8 cellular contexts compared by ENCODE assay signal in genomic region chr2:134232868-134233732, GRCh38. TPM values are rescaled to one million over a fixed set of nuclear protein-coding genes. Genes with fewer than 3 reads are reported as not detected.
DNase-seq lines count a peak whose midpoint lies in the region; ATAC-seq, FAIRE-seq and TF ChIP-seq lines count a peak whose summit lies in the region.

No MANE protein-coding gene starts in this region.

- H2BK12ac ChIP-seq in H9 (ENCODE audit: insufficient read length, low read depth, low read length): no peak overlapping the region

- no peak overlapping the region for H3K14ac ChIP-seq in H9 (ENCODE audit: insufficient read depth, low read length)

- peaks cover 77% of the 10 kb centered on the region for H3K79me2 ChIP-seq in KMS-11 (ENCODE audit: insufficient read depth, low read depth)
- H3K79me2 ChIP-seq in H9 (ENCODE audit: insufficient read depth, low read length): peaks cover 4% of the 10 kb centered on the region; the same call in 1 of the 2 replicates

- H4K8ac ChIP-seq in H9 (replicated peaks; ENCODE audit: insufficient read length, low read depth, low read length): no peak overlapping the region

- H3K27ac ChIP-seq in KMS-11 (peak overlapping the region; percentile 79), colonic mucosa (peak overlapping the region; percentile 40), kidney (ENCODE audit: low read depth in 2 of 2, low read length in 2 of 2) (no peak overlapping the region), H9 (ENCODE audit: insufficient read length, low read depth, low read length) (no peak overlapping the region), gastroesophageal sphincter (no peak overlapping the region)

- FAIRE-seq in GM12891 (lab: Jason Lieb, UNC) (peak; percentile 82), kidney (lab: Jason Lieb, UNC) (no peak)

- no peak overlapping the region for H2AK5ac ChIP-seq in H9 (ENCODE audit: insufficient read length, low read length)

- H3K9ac ChIP-seq in KMS-11 (peak overlapping the region; percentile 7; the same call in 1 of the 2 replicates), colonic mucosa (ENCODE audit: low read depth in 2 of 2, low read length in 2 of 2) (no peak overlapping the region), kidney (ENCODE audit: low read length in 2 of 2) (no peak overlapping the region), H9 (ENCODE audit: extremely low read depth, insufficient read length, low read length) (no peak overlapping the region)

- no peaks in the 10 kb centered on the region for H3K36me3 ChIP-seq in KMS-11 (ENCODE audit: insufficient read depth)
- no peaks in the 10 kb centered on the region for H3K36me3 ChIP-seq in colonic mucosa
- no peaks in the 10 kb centered on the region for H3K36me3 ChIP-seq in kidney (ENCODE audit: control insufficient read depth in 1 of 2, insufficient read depth in 2 of 2, low read length in 2 of 2)
- H3K36me3 ChIP-seq in gastroesophageal sphincter: no peaks in the 10 kb centered on the region

- no peak overlapping the region for H2BK20ac ChIP-seq in H9 (ENCODE audit: low read depth, low read length, poor library complexity, severe bottlenecking)

- H4K20me1 ChIP-seq in KMS-11 (ENCODE audit: insufficient read depth) (no peaks in the 10 kb centered on the region), H9 (ENCODE audit: control insufficient read depth, insufficient read depth, insufficient read length) (no peaks in the 10 kb centered on the region)

- no peaks in the 10 kb centered on the region for H3K79me1 ChIP-seq in H9 (ENCODE audit: insufficient read depth, low read depth, low read length, poor library complexity, severe bottlenecking)

- no peak overlapping the region for H3T11ph ChIP-seq in H9 (ENCODE audit: low read length)

- TF ChIP-seq EP300 in gastroesophageal sphincter (IDR thresholded peaks at IDR 0.05): no peak

- ATAC-seq in GM21576 (IDR thresholded peaks at IDR 0.05; ENCODE audit: unreplicated experiment): peak; percentile 60
- no peak for ATAC-seq in gastroesophageal sphincter

- no peaks in the 10 kb centered on the region for H3K27me3 Mint-ChIP-seq in H9 (ENCODE audit: low read depth)

- H3K36me3 Mint-ChIP-seq in H9 (ENCODE audit: insufficient read depth in 1 of 3, low read depth in 3 of 3): peaks cover 14 to 21% (median 17%) of the 10 kb centered on the region in 3 experiments

- DNase-seq in GM12891 (ENCODE audit: insufficient read length, low spot score) (no peak), colonic mucosa (no peak), kidney (no peak), D341Med (ENCODE audit: low spot score) (no peak), H9 (no peak)

- H3K9me3 ChIP-seq in colonic mucosa: no peaks in the 10 kb centered on the region
- H3K9me3 ChIP-seq in kidney (ENCODE audit: control insufficient read depth in 1 of 2, low read length in 2 of 2): peaks cover 0 to 8% of the 10 kb centered on the region in 2 donors
- peaks cover under 1% of the 10 kb centered on the region for H3K9me3 ChIP-seq in H9 (ENCODE audit: control insufficient read depth, low read depth, low read length)
- H3K9me3 ChIP-seq in gastroesophageal sphincter: peaks cover 0 to 7% (median 0%) of the 10 kb centered on the region in 3 donors

- H3K4me3 Mint-ChIP-seq in H9: no peak overlapping the region

- H3K4me3 ChIP-seq in KMS-11 (IDR thresholded peaks at IDR 0.05; ENCODE audit: insufficient read depth, low read depth, low read length): no peak overlapping the region
- H3K4me3 ChIP-seq in colonic mucosa: no peak overlapping the region
- no peak overlapping the region for H3K4me3 ChIP-seq in kidney (ENCODE audit: low read length in 2 of 2)
- H3K4me3 ChIP-seq in gastroesophageal sphincter: no peak overlapping the region

- H3K4me1 ChIP-seq in KMS-11 (ENCODE audit: low read depth, poor library complexity, severe bottlenecking): peaks cover 90% of the 10 kb centered on the region
- no peaks in the 10 kb centered on the region for H3K4me1 ChIP-seq in colonic mucosa
- peaks cover 6 to 10% of the 10 kb centered on the region in 2 donors for H3K4me1 ChIP-seq in kidney (ENCODE audit: control insufficient read depth in 1 of 2, insufficient read depth in 1 of 2, low read depth in 1 of 2, low read length in 2 of 2)
- H3K4me1 ChIP-seq in H9 (ENCODE audit: insufficient read depth, low read length): no peaks in the 10 kb centered on the region
- peaks cover 0 to 8% (median 0%) of the 10 kb centered on the region in 3 donors for H3K4me1 ChIP-seq in gastroesophageal sphincter

- peaks cover 0 to 7% of the 10 kb centered on the region in 2 experiments; a peak in 1 of 4 replicates for H3K4me1 Mint-ChIP-seq in H9

- H3K23ac ChIP-seq in H9 (ENCODE audit: insufficient read length, low read depth, low read length): no peak overlapping the region

- no peak overlapping the region for H3K27ac Mint-ChIP-seq in H9

- TF ChIP-seq CTCF in KMS-11 (conservative IDR thresholded peaks at IDR 0.05; ENCODE audit: low read depth, low read length) (no peak), colonic mucosa (IDR thresholded peaks at IDR 0.05) (no peak), kidney (IDR thresholded peaks at IDR 0.05; ENCODE audit: borderline replicate concordance, extremely low read depth, insufficient read depth) (no peak), H9 (conservative IDR thresholded peaks at IDR 0.05) (no peak), gastroesophageal sphincter (IDR thresholded peaks at IDR 0.05) (no peak)

- WGBS in H9 (ENCODE audit: extremely low coverage, insufficient read length, low lambda C conversion rate): no CpG with 5 or more reads among the region's 2 CpGs
- WGBS in gastroesophageal sphincter (ENCODE audit: low coverage in 1 of 2), 2 donors: 90 to 96% methylated on average over 2 of the region's 2 CpGs

- H2BK15ac ChIP-seq in H9 (ENCODE audit: low read depth, low read length): no peak overlapping the region

- H4K91ac ChIP-seq in H9 (ENCODE audit: insufficient read length, low read depth, low read length): no peak overlapping the region

- TF ChIP-seq POLR2A in GM12891 (IDR thresholded peaks at IDR 0.05; ENCODE audit: low read depth, low read length) (no peak), gastroesophageal sphincter (IDR thresholded peaks at IDR 0.05) (no peak)

- no peaks in the 10 kb centered on the region for H3K23me2 ChIP-seq in H9 (ENCODE audit: insufficient read length, low read depth, low read length, poor library complexity, severe bottlenecking)

- H4K5ac ChIP-seq in H9 (ENCODE audit: insufficient read length, low read depth, low read length): no peak overlapping the region

- H3K4me2 ChIP-seq in KMS-11 (peak overlapping the region; percentile 80), H9 (ENCODE audit: insufficient read depth, insufficient read length, low read length) (no peak overlapping the region)

- no peak overlapping the region for H3K4ac ChIP-seq in H9 (ENCODE audit: low read depth, low read length)

- peaks cover 21 to 24% of the 10 kb centered on the region in 2 experiments for H3K9me3 Mint-ChIP-seq in H9

- no peak overlapping the region for H3K56ac ChIP-seq in H9 (ENCODE audit: insufficient read length, low read depth, low read length)

- no peak overlapping the region for H2BK120ac ChIP-seq in H9 (ENCODE audit: low read depth, low read length, poor library complexity, severe bottlenecking)

- H3K18ac ChIP-seq in H9 (ENCODE audit: insufficient read length, low read depth, low read length): no peak overlapping the region

- H3K27me3 ChIP-seq in KMS-11 (ENCODE audit: insufficient read depth, low read depth) (no peaks in the 10 kb centered on the region), colonic mucosa (no peaks in the 10 kb centered on the region), H9 (ENCODE audit: insufficient read depth, low read length) (no peaks in the 10 kb centered on the region), gastroesophageal sphincter (no peaks in the 10 kb centered on the region)

- no peak overlapping the region for H2AFZ ChIP-seq in KMS-11 (ENCODE audit: low read depth)
- no peak overlapping the region for H2AFZ ChIP-seq in H9 (ENCODE audit: low read length)

- no peak overlapping the region for H2BK5ac ChIP-seq in H9 (ENCODE audit: insufficient read length, low read length)

- intact Hi-C loops in colonic mucosa (cut with DNase I): no loop called here
- intact Hi-C loops in kidney (cut with DNase I): no loop called here

TF ChIP-seq in GM12891, 5 proteins besides CTCF, POLR2A, EP300 and RAD21:
- no peak for TF ChIP-seq POLR2AphosphoS5 (IDR thresholded peaks at IDR 0.05; ENCODE audit: low read depth, low read length)
- TF ChIP-seq TAF1 (IDR thresholded peaks at IDR 0.05; ENCODE audit: low read depth, low read length): no peak
- TF ChIP-seq PAX5 (IDR thresholded peaks at IDR 0.05; ENCODE audit: insufficient read depth, low read length, severe bottlenecking): no peak
- no peak for TF ChIP-seq POU2F2 (IDR thresholded peaks at IDR 0.05; ENCODE audit: low read depth, low read length)
- TF ChIP-seq SPI1 (IDR thresholded peaks at IDR 0.05; ENCODE audit: low read depth, low read length): peak; percentile 62

RNA-seq across cellular contexts. Expression of gene MGAT5, which starts 20.8 kb away (rescaled TPM):
- 27.6 TPM for polyA plus RNA-seq in GM12891 (2012; ENCODE audit: low read depth, missing spikeins)
- total RNA-seq in colonic mucosa (10 to 100 TPM; 61.7 to 63.2 TPM), kidney (40.9 TPM), H9 (2021) (25.7 and 31.6 TPM in 2 replicates), gastroesophageal sphincter (10 to 100 TPM; 32.4 to 65.9 (median 46.6) TPM)
- polyA plus RNA-seq in kidney (ENCODE audit: insufficient read depth, low read depth, low replicate concordance): 14.3 TPM

Comparison
In these comparisons a context has a peak if more than half of its experiments do, and no peak if none do; other contexts are left out.
1. H3K27ac ChIP-seq: peak in KMS-11 (single experiment) and colonic mucosa (single experiment); none in kidney (0 of 2), H9 (single experiment) and gastroesophageal sphincter (0 of 4).